Comparison of ENCODE assay signal across 1 cellular context in the genomic region with DNA sequence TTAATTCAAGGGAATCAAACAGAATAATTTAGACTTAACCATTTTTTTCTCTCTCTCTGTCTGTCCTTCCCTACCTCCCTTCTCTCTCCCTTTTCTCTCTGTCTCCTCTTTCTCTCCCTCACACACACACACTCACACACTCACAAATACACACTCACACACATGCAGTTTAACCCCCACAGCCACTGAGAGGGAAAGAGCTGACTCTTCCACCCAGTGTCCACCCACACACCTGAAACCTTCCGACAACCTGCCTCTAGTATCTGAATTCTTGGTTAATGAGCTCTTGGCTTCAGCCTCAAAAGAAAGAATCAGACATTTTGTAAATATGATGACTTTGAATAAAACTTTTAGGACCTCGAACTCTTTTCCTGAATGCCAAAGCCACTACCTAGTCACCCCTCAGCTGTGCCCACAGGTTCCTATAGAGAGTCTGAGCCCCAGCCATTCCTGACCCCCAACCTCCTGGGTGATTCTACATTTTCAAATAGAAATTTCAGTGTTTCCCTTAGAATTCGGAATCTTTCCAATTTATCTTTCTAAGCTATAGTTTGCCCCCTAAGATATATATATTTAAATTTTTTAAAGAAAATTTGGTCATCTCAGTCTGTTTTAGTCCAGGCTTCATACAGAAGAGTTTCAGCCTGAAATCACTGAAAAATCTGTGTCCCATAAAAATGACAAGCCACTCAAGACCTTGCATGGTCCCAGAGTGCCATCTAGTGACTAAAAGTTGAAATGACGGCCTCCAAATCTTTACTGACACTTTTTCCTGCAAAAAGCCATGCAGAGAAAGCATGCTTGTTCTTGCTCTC.
A peak's percentile ranks its signal among the peaks of the same experiment; 100 is the strongest.
TF ChIP-seq lines count a peak whose summit lies in the region.

No MANE protein-coding gene starts in this region.

TF ChIP-seq in K562, 482 proteins besides CTCF, POLR2A, EP300 and RAD21 (continued from another document):
- TF ChIP-seq, protein P1, sequence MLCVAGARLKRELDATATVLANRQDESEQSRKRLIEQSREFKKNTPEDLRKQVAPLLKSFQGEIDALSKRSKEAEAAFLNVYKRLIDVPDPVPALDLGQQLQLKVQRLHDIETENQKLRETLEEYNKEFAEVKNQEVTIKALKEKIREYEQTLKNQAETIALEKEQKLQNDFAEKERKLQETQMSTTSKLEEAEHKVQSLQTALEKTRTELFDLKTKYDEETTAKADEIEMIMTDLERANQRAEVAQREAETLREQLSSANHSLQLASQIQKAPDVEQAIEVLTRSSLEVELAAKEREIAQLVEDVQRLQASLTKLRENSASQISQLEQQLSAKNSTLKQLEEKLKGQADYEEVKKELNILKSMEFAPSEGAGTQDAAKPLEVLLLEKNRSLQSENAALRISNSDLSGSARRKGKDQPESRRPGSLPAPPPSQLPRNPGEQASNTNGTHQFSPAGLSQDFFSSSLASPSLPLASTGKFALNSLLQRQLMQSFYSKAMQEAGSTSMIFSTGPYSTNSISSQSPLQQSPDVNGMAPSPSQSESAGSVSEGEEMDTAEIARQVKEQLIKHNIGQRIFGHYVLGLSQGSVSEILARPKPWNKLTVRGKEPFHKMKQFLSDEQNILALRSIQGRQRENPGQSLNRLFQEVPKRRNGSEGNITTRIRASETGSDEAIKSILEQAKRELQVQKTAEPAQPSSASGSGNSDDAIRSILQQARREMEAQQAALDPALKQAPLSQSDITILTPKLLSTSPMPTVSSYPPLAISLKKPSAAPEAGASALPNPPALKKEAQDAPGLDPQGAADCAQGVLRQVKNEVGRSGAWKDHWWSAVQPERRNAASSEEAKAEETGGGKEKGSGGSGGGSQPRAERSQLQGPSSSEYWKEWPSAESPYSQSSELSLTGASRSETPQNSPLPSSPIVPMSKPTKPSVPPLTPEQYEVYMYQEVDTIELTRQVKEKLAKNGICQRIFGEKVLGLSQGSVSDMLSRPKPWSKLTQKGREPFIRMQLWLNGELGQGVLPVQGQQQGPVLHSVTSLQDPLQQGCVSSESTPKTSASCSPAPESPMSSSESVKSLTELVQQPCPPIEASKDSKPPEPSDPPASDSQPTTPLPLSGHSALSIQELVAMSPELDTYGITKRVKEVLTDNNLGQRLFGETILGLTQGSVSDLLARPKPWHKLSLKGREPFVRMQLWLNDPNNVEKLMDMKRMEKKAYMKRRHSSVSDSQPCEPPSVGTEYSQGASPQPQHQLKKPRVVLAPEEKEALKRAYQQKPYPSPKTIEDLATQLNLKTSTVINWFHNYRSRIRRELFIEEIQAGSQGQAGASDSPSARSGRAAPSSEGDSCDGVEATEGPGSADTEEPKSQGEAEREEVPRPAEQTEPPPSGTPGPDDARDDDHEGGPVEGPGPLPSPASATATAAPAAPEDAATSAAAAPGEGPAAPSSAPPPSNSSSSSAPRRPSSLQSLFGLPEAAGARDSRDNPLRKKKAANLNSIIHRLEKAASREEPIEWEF (CRISPR knock-in tag; IDR thresholded peaks at IDR 0.05): no peak
- TF ChIP-seq MYNN (IDR thresholded peaks at IDR 0.05) (no peak), MYNN (CRISPR knock-in tag; IDR thresholded peaks at IDR 0.05) (no peak), SMC3 (conservative IDR thresholded peaks at IDR 0.05; ENCODE audit: insufficient read depth, low read depth, low read length) (peak; percentile 36; the same call in 1 of the 2 replicates), FOSL1 (tag; conservative IDR thresholded peaks at IDR 0.05) (no peak), PHF21A (IDR thresholded peaks at IDR 0.05; ENCODE audit: borderline replicate concordance, low read depth) (peak; percentile 26; the same call in 1 of the 2 replicates), RCOR1 (IDR thresholded peaks at IDR 0.05; ENCODE audit: borderline replicate concordance in 1 of 2, low read depth in 2 of 2, low read length in 2 of 2) (peak in 1 of 2 experiments; percentile 39; a peak in 1 of 4 replicates), KDM1A (IDR thresholded peaks at IDR 0.05) (peak in 1 of 2 experiments; percentile 28; a peak in 1 of 4 replicates), ZNF316 (IDR thresholded peaks at IDR 0.05) (peak; percentile 18; the same call in 1 of the 2 replicates)
- TF ChIP-seq, protein P2, sequence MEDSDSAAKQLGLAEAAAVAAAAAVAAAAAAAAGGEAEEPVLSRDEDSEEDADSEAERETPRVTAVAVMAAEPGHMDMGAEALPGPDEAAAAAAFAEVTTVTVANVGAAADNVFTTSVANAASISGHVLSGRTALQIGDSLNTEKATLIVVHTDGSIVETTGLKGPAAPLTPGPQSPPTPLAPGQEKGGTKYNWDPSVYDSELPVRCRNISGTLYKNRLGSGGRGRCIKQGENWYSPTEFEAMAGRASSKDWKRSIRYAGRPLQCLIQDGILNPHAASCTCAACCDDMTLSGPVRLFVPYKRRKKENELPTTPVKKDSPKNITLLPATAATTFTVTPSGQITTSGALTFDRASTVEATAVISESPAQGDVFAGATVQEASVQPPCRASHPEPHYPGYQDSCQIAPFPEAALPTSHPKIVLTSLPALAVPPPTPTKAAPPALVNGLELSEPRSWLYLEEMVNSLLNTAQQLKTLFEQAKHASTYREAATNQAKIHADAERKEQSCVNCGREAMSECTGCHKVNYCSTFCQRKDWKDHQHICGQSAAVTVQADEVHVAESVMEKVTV (CRISPR knock-in tag; IDR thresholded peaks at IDR 0.05): peak; percentile 81
